ENCODE assay signal across 9 cellular contexts in the genomic region with DNA sequence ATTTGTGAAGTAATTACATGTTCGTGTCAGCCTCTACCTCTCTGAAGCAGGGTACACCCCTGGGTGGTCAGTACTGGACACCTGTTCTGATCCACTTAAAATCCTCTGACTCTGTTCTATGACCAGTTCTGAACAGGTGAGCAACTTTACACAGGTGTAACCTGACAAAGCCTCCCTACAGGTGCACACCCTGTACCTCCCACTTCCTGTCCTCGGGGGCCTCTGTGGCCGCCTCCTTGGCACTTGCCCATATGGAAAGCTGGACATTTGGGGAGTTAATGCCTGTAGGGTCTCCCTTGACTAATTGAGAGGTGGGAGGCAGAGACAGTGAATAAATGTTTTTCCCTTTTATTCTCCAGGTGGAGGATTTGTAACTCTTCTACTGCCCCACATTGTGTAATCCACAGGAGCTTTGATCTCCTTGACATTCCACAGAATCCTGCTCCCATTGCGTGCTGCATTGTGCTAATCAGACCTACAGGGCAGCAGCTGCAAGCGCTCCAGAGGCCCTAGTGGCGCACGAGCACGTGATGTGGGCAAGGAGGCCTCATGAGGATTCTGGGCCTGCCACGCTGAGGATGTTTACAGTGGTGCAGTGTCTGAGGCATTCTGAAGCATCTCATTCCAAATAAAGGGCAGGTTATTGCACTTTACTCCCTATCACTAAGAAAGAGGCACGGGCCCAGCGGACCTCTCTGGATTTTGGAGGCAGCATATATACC. TPM values are rescaled to one million over a fixed set of nuclear protein-coding genes. Genes with fewer than 3 reads are reported as not detected.
DNase-seq lines count a peak whose midpoint lies in the region; ATAC-seq and TF ChIP-seq lines count a peak whose summit lies in the region.
"Had no signal": no experiment of that assay in that cellular context is flagged by ENCODE, and none has a peak within 500 bp of the region (broad histone marks: within the 10 kb centered on the region; RNA-seq: fewer than 3 reads in every experiment).

No MANE protein-coding gene starts in this region.

- POLR2A ChIA-PET in AG04450 (lab: Yijun Ruan, JAX): interaction anchor here (0.6 to 0.8 kb wide), 2 partner anchors 19 to 49 kb away, joined by 3 to 5 read pairs; partner anchors contain the start of gene JDP2

- ATAC-seq in left lung: peak; percentile 95
- ATAC-seq in GM18858 (IDR thresholded peaks at IDR 0.05; ENCODE audit: unreplicated experiment): no peak

- H3K79me2 ChIP-seq in SU-DHL-6 (ENCODE audit: insufficient read depth, low read length): no peaks in the 10 kb centered on the region

- CTCF ChIA-PET in AG04450 (lab: Charles Lee): interaction anchor here (1.0 to 2.2 kb wide), 4 partner anchors 11 to 168 kb away, joined by 5 to 9 read pairs (median 6); no protein-coding TSS in a partner anchor

- H3K27me3 ChIP-seq in AG04450 (ENCODE audit: control insufficient read depth, insufficient read depth, low read length): peaks cover 6% of the 10 kb centered on the region
- H3K27me3 ChIP-seq in SU-DHL-6 (ENCODE audit: low read length): no peaks in the 10 kb centered on the region
- H3K27me3 ChIP-seq in left lung: no peaks in the 10 kb centered on the region
- no peaks in the 10 kb centered on the region for H3K27me3 ChIP-seq in tibial nerve

- no peak overlapping the region for H3K4me3 ChIP-seq in AG04450 (ENCODE audit: low read depth, low read length)
- H3K4me3 ChIP-seq in SU-DHL-6 (ENCODE audit: insufficient read depth, low read length, poor library complexity, severe bottlenecking): no peak overlapping the region
- no peak overlapping the region for H3K4me3 ChIP-seq in left lung
- H3K4me3 ChIP-seq in tibial nerve: no peak overlapping the region

- H3K9me3 ChIP-seq in AG04450 (ENCODE audit: control insufficient read depth, insufficient read depth, low read length): no peaks in the 10 kb centered on the region
- H3K9me3 ChIP-seq in SU-DHL-6 (ENCODE audit: insufficient read depth, low read length): no peaks in the 10 kb centered on the region
- H3K9me3 ChIP-seq in left lung: no peaks in the 10 kb centered on the region
- no peaks in the 10 kb centered on the region for H3K9me3 ChIP-seq in tibial nerve

- H2AFZ ChIP-seq in SU-DHL-6 (ENCODE audit: low read depth, low read length, severe bottlenecking): no peak overlapping the region

- H4K20me1 ChIP-seq in SU-DHL-6 (ENCODE audit: low read depth, low read length): no peaks in the 10 kb centered on the region

- TF ChIP-seq EP300 in tibial nerve (IDR thresholded peaks at IDR 0.05): no peak

- no peak for TF ChIP-seq POLR2A in tibial nerve (IDR thresholded peaks at IDR 0.05)

- H3F3A ChIP-seq in SU-DHL-6 (ENCODE audit: insufficient read depth): peaks cover 26% of the 10 kb centered on the region

- H3K9me2 ChIP-seq in SU-DHL-6 (replicated peaks; ENCODE audit: insufficient read depth, low read length): no peaks in the 10 kb centered on the region

- H3K36me3 ChIP-seq in SU-DHL-6 (ENCODE audit: low read length): peaks cover 3% of the 10 kb centered on the region
- peaks cover 0 to 59% of the 10 kb centered on the region in 2 donors for H3K36me3 ChIP-seq in left lung
- peaks cover 0 to 56% (median 6%) of the 10 kb centered on the region in 3 donors for H3K36me3 ChIP-seq in tibial nerve

- intact Hi-C loops in left lung (cut with DNase I): no loop called here

- 70 to 76% methylated on average over 11 of the region's 11 CpGs for WGBS in tibial nerve, 2 donors

- H3K4me1 ChIP-seq in left lung (peaks cover 0 to 9% of the 10 kb centered on the region in 2 donors), tibial nerve (peaks cover 0 to 3% (median 0%) of the 10 kb centered on the region in 4 donors)

- no peak for DNase-seq in AG04450 (ENCODE audit: low read depth, low spot score)
- peak; percentile 80 to 82 for DNase-seq in NCI-H187 (lab: John Stamatoyannopoulos, UW)
- peak; percentile 79 to 86 for DNase-seq in left lung
- DNase-seq in RPMI8226: no peak
- DNase-seq in tibial nerve (ENCODE audit: low spot score in 2 of 2): no peak
- DNase-seq in NCI-H1105 (lab: John Stamatoyannopoulos, UW): no peak
- DNase-seq: occipital lobe had no signal

- H3K9ac ChIP-seq in SU-DHL-6 (ENCODE audit: low read length): peak overlapping the region; percentile 6; the same call in 1 of the 2 replicates

- H3K27ac ChIP-seq in AG04450 (ENCODE audit: low read depth, low read length) (peak overlapping the region; percentile 31), SU-DHL-6 (ENCODE audit: low read depth, low read length) (peak overlapping the region; percentile 62), left lung (peak overlapping the region in 1 of 2 donors; percentile 10), tibial nerve (no peak overlapping the region)

- TF ChIP-seq CTCF in AG04450 (IDR thresholded peaks at IDR 0.05; ENCODE audit: low read depth, low read length): peak; percentile 13; the same call in 1 of the 2 replicates
- TF ChIP-seq CTCF in SU-DHL-6 (IDR thresholded peaks at IDR 0.05; ENCODE audit: insufficient read depth, low read length, poor library complexity, severe bottlenecking): no peak
- peak in 1 of 2 donors; percentile 14 for TF ChIP-seq CTCF in left lung (IDR thresholded peaks at IDR 0.05)
- peak in 1 of 5 experiments; percentile 12 for TF ChIP-seq CTCF in tibial nerve (IDR thresholded peaks at IDR 0.05)

- peak overlapping the region; percentile 25 for H3K4me2 ChIP-seq in SU-DHL-6 (ENCODE audit: low read depth, low read length, poor library complexity, severe bottlenecking)

RNA-seq across cellular contexts. Expression of gene BATF, which starts 45.8 kb away (rescaled TPM):
- polyA plus RNA-seq in AG04450 (2011; rRNA removed): not detected in 2 replicates
- not detected in 2 replicates for polyA minus RNA-seq in AG04450 (2011; rRNA and poly(A)+ RNA removed)
- total RNA-seq in left lung: 10 to 100 TPM in 1 of 2 donors, 1 to 10 TPM in 1; 4.3 to 19.6 TPM
- 10 to 100 TPM in 1 of 4 donors, 1 to 10 TPM in 2, not detected in 1; 3.8 to 11.1 (median 6.3) TPM for total RNA-seq in tibial nerve

RNA-seq across cellular contexts. Expression of gene JDP2, which starts 48.6 kb away (rescaled TPM):
- polyA plus RNA-seq in AG04450 (2011; rRNA removed): 46.5 and 49.1 TPM in 2 replicates
- polyA minus RNA-seq in AG04450 (2011; rRNA and poly(A)+ RNA removed): 27.6 and 33.1 TPM in 2 replicates
- total RNA-seq in left lung (10 to 100 TPM; 56.8 to 57.6 TPM), tibial nerve (100 to 1,000 TPM in 2 of 4 donors, 10 to 100 TPM in 2; 82.3 to 147 (median 106) TPM)

Comparison
In these comparisons a context has a peak if more than half of its experiments do, and no peak if none do; other contexts are left out.
1. DNase-seq: peak in NCI-H187 (2 of 2) and left lung (2 of 2); none in AG04450 (single experiment), RPMI8226 (single experiment), tibial nerve (0 of 2) and NCI-H1105 (single experiment).
2. H3K27ac ChIP-seq: peak in AG04450 (single experiment) and SU-DHL-6 (single experiment); none in tibial nerve (0 of 4).